ENCODE assay signal across 1 cellular context in the genomic region with DNA sequence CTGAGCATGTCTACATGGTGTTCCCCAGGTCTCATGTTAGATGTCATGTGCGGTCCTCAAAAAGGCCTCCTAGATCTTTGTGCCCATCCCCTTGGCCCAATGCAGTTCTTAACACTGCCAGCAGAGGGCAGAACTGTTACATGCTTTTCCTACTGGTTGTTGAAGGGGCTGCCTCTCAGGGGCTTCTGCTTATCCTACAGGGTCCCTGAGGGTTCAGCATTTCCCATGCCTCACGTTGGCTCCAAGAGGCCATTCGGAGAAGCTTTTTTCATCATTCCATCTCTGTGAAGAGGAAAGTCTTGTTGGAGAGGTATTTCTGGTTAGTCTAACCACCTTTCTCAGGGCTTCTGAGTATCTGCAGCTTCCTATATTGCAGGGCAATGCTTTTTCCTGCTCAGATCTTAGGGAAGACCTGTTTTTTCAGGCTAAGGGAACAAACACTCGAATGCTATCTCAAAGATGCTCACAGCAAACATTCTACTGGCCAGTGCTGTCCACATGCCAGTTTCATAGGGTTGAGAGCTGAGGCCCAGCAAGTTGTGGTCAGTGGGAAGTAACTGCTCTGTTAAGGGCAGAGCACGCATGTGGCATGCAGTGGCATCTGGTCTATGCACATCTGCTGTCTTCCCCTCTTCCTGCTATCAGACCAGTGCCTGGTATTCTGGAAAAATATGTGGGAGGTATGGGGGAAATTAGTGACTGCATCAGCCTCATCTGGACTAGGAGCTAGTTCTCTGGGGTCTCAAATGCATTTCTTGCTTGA.
TF ChIP-seq lines count a peak whose summit lies in the region.

No MANE protein-coding gene starts in this region.

TF ChIP-seq in endothelial cell of umbilical vein, 7 proteins besides CTCF, POLR2A, EP300 and RAD21:
- TF ChIP-seq JUN (IDR thresholded peaks at IDR 0.05; ENCODE audit: borderline replicate concordance, insufficient read depth, insufficient read length, low read depth) (no peak), POLR2AphosphoS5 (IDR thresholded peaks at IDR 0.05; ENCODE audit: insufficient read depth, low read depth, low read length) (no peak), EZH2 (IDR thresholded peaks at IDR 0.05; ENCODE audit: borderline replicate concordance, low read depth, low read length, severe bottlenecking) (no peak), GATA2 (IDR thresholded peaks at IDR 0.05; ENCODE audit: insufficient read depth, insufficient read length, low read depth, low read length) (no peak), MYC (IDR thresholded peaks at IDR 0.05; ENCODE audit: low read depth, low read length) (no peak), FOS (IDR thresholded peaks at IDR 0.05; ENCODE audit: borderline replicate concordance, insufficient read depth, low read length) (no peak)
- TF ChIP-seq, protein P1, sequence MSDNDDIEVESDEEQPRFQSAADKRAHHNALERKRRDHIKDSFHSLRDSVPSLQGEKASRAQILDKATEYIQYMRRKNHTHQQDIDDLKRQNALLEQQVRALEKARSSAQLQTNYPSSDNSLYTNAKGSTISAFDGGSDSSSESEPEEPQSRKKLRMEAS (IDR thresholded peaks at IDR 0.05; ENCODE audit: insufficient read depth, insufficient read length), result no peak
TF ChIP-seq in endothelial cell of umbilical vein: peak in this region for 0.
